In the genomic region with DNA sequence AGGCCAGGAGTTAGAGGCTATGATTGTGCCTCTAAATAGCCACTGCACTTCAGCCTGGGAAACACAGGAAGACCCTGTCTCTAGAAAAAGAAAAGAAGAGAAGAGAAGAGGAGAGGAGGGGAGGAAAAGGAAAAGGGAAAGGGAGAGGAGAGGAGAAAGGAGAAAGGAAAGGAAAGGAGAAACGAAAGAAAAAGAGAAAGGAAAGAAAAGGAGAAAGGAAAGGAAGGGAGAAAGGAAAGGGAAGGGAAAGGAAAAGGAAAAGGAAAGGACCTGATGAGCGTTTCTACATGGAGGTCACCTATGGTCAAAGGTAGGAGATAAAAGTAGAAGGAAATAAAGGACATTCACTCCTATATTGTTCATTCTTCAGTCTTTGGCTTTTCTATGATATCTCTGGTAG, we compare ENCODE assay signal across 23 cellular contexts.
DNase-seq lines count a peak whose midpoint lies in the region; ATAC-seq, FAIRE-seq and TF ChIP-seq lines count a peak whose summit lies in the region.
"Had no signal": no experiment of that assay in that cellular context is flagged by ENCODE, and none has a peak within 500 bp of the region (broad histone marks: within the 10 kb centered on the region; RNA-seq: fewer than 3 reads in every experiment).

No MANE protein-coding gene starts in this region.

- CTCF ChIA-PET in A673 (lab: Charles Lee), result no interaction called here
- CTCF ChIA-PET in HEK293 (lab: Yijun Ruan, JAX), result interaction anchor here (0.6 kb wide), 1 partner anchor 330 kb away, joined by 5 read pairs; no protein-coding TSS in a partner anchor
- CTCF ChIA-PET in K562 (lab: Yijun Ruan, JAX; ENCODE audit: low intra/inter-chr PET ratio), result no interaction called here
- CTCF ChIA-PET in MCF 10A (lab: Yijun Ruan, JAX), result interaction anchor here (0.7 kb wide), 2 partner anchors 54 to 626 kb away, joined by 3 read pairs; no protein-coding TSS in a partner anchor

- H3K4me3 Mint-ChIP-seq in activated T-cell treated with anti-CD3 and anti-CD28 coated beads, Interleukin-2, amount 50 U/mL, for 4 hours, result peak overlapping the region; percentile 1
- no peak overlapping the region for H3K4me3 Mint-ChIP-seq in activated T-cell treated with anti-CD3 and anti-CD28 coated beads, Interleukin-2, amount 50 U/mL, for 72 hours
- no peak overlapping the region for H3K4me3 Mint-ChIP-seq in MCF 10A (ENCODE audit: unreplicated experiment)
- H3K4me3 Mint-ChIP-seq: CD4-positive, alpha-beta T cell; CD8-positive, alpha-beta T cell had no signal

- BruUV-seq in A673 (replicated peaks; lab: Mats Ljungman, UMichigan) (no TSS peak), K562 (replicated peaks; lab: Mats Ljungman, UMichigan) (no TSS peak), MCF 10A (replicated peaks; lab: Mats Ljungman, UMichigan) (no TSS peak)

- H3K27ac Mint-ChIP-seq in activated T-cell treated with anti-CD3 and anti-CD28 coated beads, Interleukin-2, amount 50 U/mL, for 72 hours, result no peak overlapping the region
- H3K27ac Mint-ChIP-seq in MCF 10A (ENCODE audit: low read depth, unreplicated experiment), result no peak overlapping the region
- H3K27ac Mint-ChIP-seq: CD4-positive, alpha-beta T cell; CD8-positive, alpha-beta T cell had no signal

- TF ChIP-seq RAD21 in K562 (CRISPR knock-in tag; conservative IDR thresholded peaks at IDR 0.05 in 1 of 2, IDR thresholded peaks at IDR 0.05 in 1 of 2), result no peak

- no peaks in the 10 kb centered on the region for H4K20me1 ChIP-seq in K562 (replicated peaks; ENCODE audit: control insufficient read depth, insufficient read depth, low read length)
- H4K20me1 ChIP-seq: BLaER1 treated with 17β-estradiol and CSF1 and Interleukin-3, amounts not matched to agents 10 nM and 100 nM had no signal

- H3K4me3 ChIP-seq in A673 (ENCODE audit: low read depth, low read length, poor library complexity, severe bottlenecking) (peak overlapping the region; percentile 0), HEK293 (ENCODE audit: low read depth, low read length) (no peak overlapping the region), K562 (no peak overlapping the region)
- H3K4me3 ChIP-seq: A549; BLaER1 treated with 17β-estradiol and CSF1 and Interleukin-3, amounts not matched to agents 10 nM and 100 nM had no signal

- H3K27me3 Mint-ChIP-seq in activated T-cell treated with anti-CD3 and anti-CD28 coated beads, Interleukin-2, amount 50 U/mL, for 4 hours (ENCODE audit: low read depth), result no peaks in the 10 kb centered on the region
- H3K27me3 Mint-ChIP-seq in activated T-cell treated with anti-CD3 and anti-CD28 coated beads, Interleukin-2, amount 50 U/mL, for 72 hours (ENCODE audit: low read depth), result no peaks in the 10 kb centered on the region
- H3K27me3 Mint-ChIP-seq in MCF 10A (ENCODE audit: insufficient read depth, unreplicated experiment), result no peaks in the 10 kb centered on the region
- H3K27me3 Mint-ChIP-seq: CD4-positive, alpha-beta T cell had no signal

- POLR2A ChIA-PET in A673 (lab: Charles Lee; ENCODE audit: low non-redundant PET), result no interaction called here
- POLR2A ChIA-PET in HEK293 (lab: Yijun Ruan, JAX), result no interaction called here
- POLR2A ChIA-PET in K562 (lab: Yijun Ruan, JAX), result no interaction called here
- POLR2A ChIA-PET in MCF 10A (lab: Yijun Ruan, JAX), result no interaction called here

- TF ChIP-seq CTCF in A673 (conservative IDR thresholded peaks at IDR 0.05; ENCODE audit: low read depth, low read length) (no peak), HEK293 (tag by site-specific recombination; IDR thresholded peaks at IDR 0.05) (no peak), K562 (IDR thresholded peaks at IDR 0.05 in 2 of 3, conservative IDR thresholded peaks at IDR 0.05 in 1 of 3; ENCODE audit: insufficient read depth in 2 of 3, low read depth in 1 of 3, low read length in 3 of 3) (no peak), MCF 10A (IDR thresholded peaks at IDR 0.05; ENCODE audit: unreplicated experiment) (no peak)

- no peak for ATAC-seq in activated T-cell treated with anti-CD3 and anti-CD28 coated beads, Interleukin-2, amount 50 U/mL, for 4 hours
- ATAC-seq in activated T-cell treated with anti-CD3 and anti-CD28 coated beads, Interleukin-2, amount 50 U/mL, for 72 hours (replicated peaks in 1 of 2), result no peak
- ATAC-seq in K562 (no peak), GM19328 (IDR thresholded peaks at IDR 0.05; ENCODE audit: unreplicated experiment) (no peak), HG03280 (IDR thresholded peaks at IDR 0.05; ENCODE audit: unreplicated experiment) (no peak)
- ATAC-seq: A549; CD8-positive, alpha-beta T cell had no signal

- no peak for TF ChIP-seq EP300 in K562 (IDR thresholded peaks at IDR 0.05; ENCODE audit: low read length)

- H3K27ac ChIP-seq in A673 (ENCODE audit: low read depth, low read length, poor library complexity, severe bottlenecking) (no peak overlapping the region), HEK293 (ENCODE audit: extremely low read depth, low read depth, low read length) (no peak overlapping the region), K562 (ENCODE audit: extremely low read depth, low read depth, low read length) (no peak overlapping the region)
- H3K27ac ChIP-seq: 22Rv1; A549; BLaER1 treated with 17β-estradiol and CSF1 and Interleukin-3, amounts not matched to agents 10 nM and 100 nM; C4-2B had no signal

- no peak for TF ChIP-seq POLR2A in K562 (conservative IDR thresholded peaks at IDR 0.05)

- H3K9ac ChIP-seq in K562 (ENCODE audit: insufficient read depth in 1 of 2, low read depth in 2 of 2, low read length in 2 of 2), result no peak overlapping the region
- H3K9ac ChIP-seq: BLaER1 treated with 17β-estradiol and CSF1 and Interleukin-3, amounts not matched to agents 10 nM and 100 nM had no signal

- 15% methylated on average over 2 of the region's 2 CpGs for WGBS in K562 (ENCODE audit: insufficient coverage, low coverage, missing lambda C conversion rate)

- in situ Hi-C loops in K562 (cut with MboI), result no loop called here

- intact Hi-C loops in A673 (cut with micrococcal nuclease; ENCODE audit: unreplicated experiment), result no loop called here
- intact Hi-C loops in K562 (cut with micrococcal nuclease), result no loop called here
- intact Hi-C loops in MCF 10A (cut with micrococcal nuclease), result no loop called here

- no peak for FAIRE-seq in K562 (lab: Jason Lieb, UNC)
- FAIRE-seq: A549, D721Med, G401.6, GM12891, GM19239 had no signal

- H3K4me1 ChIP-seq in A673 (ENCODE audit: insufficient read depth, low read length, poor library complexity, severe bottlenecking) (peaks cover 12% of the 10 kb centered on the region), HEK293 (ENCODE audit: control insufficient read depth, insufficient read depth, low read length) (no peaks in the 10 kb centered on the region), K562 (replicated peaks in 1 of 2; ENCODE audit: control insufficient read depth in 2 of 2, insufficient read depth in 2 of 2, low read length in 2 of 2) (no peaks in the 10 kb centered on the region)
- H3K4me1 ChIP-seq: A549; BLaER1 treated with 17β-estradiol and CSF1 and Interleukin-3, amounts not matched to agents 10 nM and 100 nM; Caco-2 had no signal

- no peak for DNase-seq in activated T-cell treated with anti-CD3 and anti-CD28 coated beads, Interleukin-2, amount 50 U/mL, for 4 hours
- no peak for DNase-seq in activated T-cell treated with anti-CD3 and anti-CD28 coated beads, Interleukin-2, amount 50 U/mL, for 72 hours
- no peak for DNase-seq in A673 (ENCODE audit: low spot score)
- DNase-seq in K562 (ENCODE audit: extremely low read depth in 1 of 4, low spot score in 3 of 4), result no peak
- no peak for DNase-seq in MCF 10A (ENCODE audit: unreplicated experiment)
- DNase-seq: ACHN; Caco-2; Calu3; CD4-positive, alpha-beta T cell; CD8-positive, alpha-beta T cell; DMS79 treated with DMSO at 0.1 percent for 48 hours; GF-D8 had no signal

- no peaks in the 10 kb centered on the region for H3K36me3 Mint-ChIP-seq in activated T-cell treated with anti-CD3 and anti-CD28 coated beads, Interleukin-2, amount 50 U/mL, for 4 hours (ENCODE audit: insufficient read depth)
- H3K36me3 Mint-ChIP-seq in activated T-cell treated with anti-CD3 and anti-CD28 coated beads, Interleukin-2, amount 50 U/mL, for 72 hours (ENCODE audit: insufficient read depth in 2 of 2), result no peaks in the 10 kb centered on the region
- no peaks in the 10 kb centered on the region for H3K36me3 Mint-ChIP-seq in MCF 10A (ENCODE audit: insufficient read depth, unreplicated experiment)
- H3K36me3 Mint-ChIP-seq: CD8-positive, alpha-beta T cell had no signal

- no peaks in the 10 kb centered on the region for H3K9me1 ChIP-seq in K562 (ENCODE audit: control insufficient read depth, insufficient read depth, low read length)

- H2AFZ ChIP-seq in K562 (ENCODE audit: low read depth, low read length), result peak overlapping the region; percentile 59

- H3K27me3 ChIP-seq in A673 (replicated peaks; ENCODE audit: insufficient read depth, low read depth, low read length, poor library complexity) (no peaks in the 10 kb centered on the region), K562 (ENCODE audit: control insufficient read depth in 2 of 2, insufficient read depth in 2 of 2, low read length in 2 of 2) (no peaks in the 10 kb centered on the region)
- H3K27me3 ChIP-seq: BLaER1 treated with 17β-estradiol and CSF1 and Interleukin-3, amounts not matched to agents 10 nM and 100 nM had no signal

- H3K4me2 ChIP-seq in K562 (ENCODE audit: insufficient read depth, low read length), result no peak overlapping the region
- H3K4me2 ChIP-seq: A549; BLaER1 treated with 17β-estradiol and CSF1 and Interleukin-3, amounts not matched to agents 10 nM and 100 nM had no signal

- H3K9me3 ChIP-seq in A673 (ENCODE audit: low read depth, low read length, poor library complexity, severe bottlenecking) (no peaks in the 10 kb centered on the region), HEK293 (ENCODE audit: control insufficient read depth, insufficient read depth, low read depth, low read length) (no peaks in the 10 kb centered on the region), K562 (replicated peaks; ENCODE audit: control insufficient read depth, insufficient read depth, low read depth, low read length) (no peaks in the 10 kb centered on the region)
- H3K9me3 ChIP-seq: A549; BLaER1 treated with 17β-estradiol and CSF1 and Interleukin-3, amounts not matched to agents 10 nM and 100 nM; Caco-2 had no signal

- H3K4me1 Mint-ChIP-seq in activated T-cell treated with anti-CD3 and anti-CD28 coated beads, Interleukin-2, amount 50 U/mL, for 4 hours (ENCODE audit: low read depth), result no peaks in the 10 kb centered on the region
- no peaks in the 10 kb centered on the region for H3K4me1 Mint-ChIP-seq in activated T-cell treated with anti-CD3 and anti-CD28 coated beads, Interleukin-2, amount 50 U/mL, for 72 hours (ENCODE audit: low read depth)
- H3K4me1 Mint-ChIP-seq in MCF 10A (ENCODE audit: insufficient read depth, unreplicated experiment), result no peaks in the 10 kb centered on the region

- no peaks in the 10 kb centered on the region for H3K9me3 Mint-ChIP-seq in activated T-cell treated with anti-CD3 and anti-CD28 coated beads, Interleukin-2, amount 50 U/mL, for 4 hours
- no peaks in the 10 kb centered on the region for H3K9me3 Mint-ChIP-seq in activated T-cell treated with anti-CD3 and anti-CD28 coated beads, Interleukin-2, amount 50 U/mL, for 72 hours
- no peaks in the 10 kb centered on the region for H3K9me3 Mint-ChIP-seq in MCF 10A (ENCODE audit: unreplicated experiment)
- H3K9me3 Mint-ChIP-seq: CD4-positive, alpha-beta T cell; CD8-positive, alpha-beta T cell had no signal

- H3K79me2 ChIP-seq in K562 (ENCODE audit: control insufficient read depth, insufficient read depth, low read length), result no peaks in the 10 kb centered on the region

- H3K36me3 ChIP-seq in A673 (ENCODE audit: insufficient read depth, low read length, poor library complexity, severe bottlenecking) (no peaks in the 10 kb centered on the region), HEK293 (ENCODE audit: control insufficient read depth in 2 of 2, insufficient read depth in 1 of 2, low read length in 2 of 2) (no peaks in the 10 kb centered on the region), K562 (ENCODE audit: control insufficient read depth, insufficient read depth, low read length) (no peaks in the 10 kb centered on the region)
- H3K36me3 ChIP-seq: BLaER1 treated with 17β-estradiol and CSF1 and Interleukin-3, amounts not matched to agents 10 nM and 100 nM had no signal

Comparison
In these comparisons a context has a peak if more than half of its experiments do, and no peak if none do; other contexts are left out.
1. CTCF ChIA-PET loops: an anchor here in HEK293 (0.6 kb wide) and MCF 10A (0.7 kb wide); none called in A673 and K562.